In the genomic region with DNA sequence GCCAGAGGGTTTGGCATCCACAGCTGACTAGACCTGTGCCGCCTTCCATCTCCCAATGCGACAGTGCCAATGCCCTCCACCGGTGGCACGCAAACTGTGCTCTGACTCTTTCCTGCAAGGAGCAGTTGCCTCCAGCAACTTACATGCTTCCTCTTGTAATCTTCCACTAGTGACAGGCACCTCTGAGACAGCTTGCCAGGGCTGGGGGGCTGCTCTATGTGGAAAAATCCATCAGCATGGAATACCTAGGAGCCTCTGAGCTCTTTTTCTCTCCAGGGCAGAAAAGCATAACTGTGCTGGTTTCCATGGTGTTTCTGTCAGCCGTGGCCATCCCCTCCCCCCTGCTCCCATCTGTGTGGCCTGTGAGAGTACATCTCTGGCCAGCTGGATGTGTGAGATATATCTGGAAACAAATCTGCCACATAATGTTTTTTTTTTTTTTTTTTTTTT, we compare ENCODE assay signal across 15 cellular contexts.
A peak's percentile ranks its signal among the peaks of the same experiment; 100 is the strongest.
DNase-seq lines count a peak whose midpoint lies in the region; ATAC-seq and TF ChIP-seq lines count a peak whose summit lies in the region.
"Had no signal": no experiment of that assay in that cellular context is flagged by ENCODE, and none has a peak within 500 bp of the region (broad histone marks: within the 10 kb centered on the region; RNA-seq: fewer than 3 reads in every experiment).

No MANE protein-coding gene starts in this region.

- H3K27ac Mint-ChIP-seq in brain: peak overlapping the region in 4 of 5 experiments; percentile 36 to 92 (median 68)
- peak overlapping the region; percentile 87 for H3K27ac Mint-ChIP-seq in type B pancreatic cell
- H3K27ac Mint-ChIP-seq in activated naive CD4-positive, alpha-beta T cell treated with anti-CD3 and anti-CD28 coated beads, Interleukin-2, amount 50 U/mL, for 72 hours: no peak overlapping the region
- H3K27ac Mint-ChIP-seq: stimulated activated naive CD8-positive, alpha-beta T cell treated with anti-CD3 and anti-CD28 coated beads, Interleukin-15, Interleukin-2, amounts not matched to agents 100 ng/mL and 50 ng/mL, for 24 hours had no signal

- H3K36me3 Mint-ChIP-seq in brain: no peaks in the 10 kb centered on the region
- H3K36me3 Mint-ChIP-seq in type B pancreatic cell: peaks cover 5% of the 10 kb centered on the region
- no peaks in the 10 kb centered on the region for H3K36me3 Mint-ChIP-seq in activated naive CD4-positive, alpha-beta T cell treated with anti-CD3 and anti-CD28 coated beads, Interleukin-2, amount 50 U/mL, for 72 hours

- H3K4me3 ChIP-seq in hepatocyte: no peak overlapping the region
- H3K4me3 ChIP-seq: skin epidermis had no signal

- TF ChIP-seq CTCF in brain (conservative IDR thresholded peaks at IDR 0.05): no peak
- TF ChIP-seq CTCF in type B pancreatic cell (conservative IDR thresholded peaks at IDR 0.05): no peak
- TF ChIP-seq CTCF in hepatocyte (IDR thresholded peaks at IDR 0.05; ENCODE audit: poor library complexity): no peak

- no peaks in the 10 kb centered on the region for H3K27me3 Mint-ChIP-seq in brain
- H3K27me3 Mint-ChIP-seq in type B pancreatic cell: no peaks in the 10 kb centered on the region

- H3K9me3 Mint-ChIP-seq in brain: peaks cover 4 to 10% (median 5%) of the 10 kb centered on the region in 5 experiments
- H3K9me3 Mint-ChIP-seq in type B pancreatic cell: peaks cover 6% of the 10 kb centered on the region
- no peaks in the 10 kb centered on the region for H3K9me3 Mint-ChIP-seq in activated naive CD4-positive, alpha-beta T cell treated with anti-CD3 and anti-CD28 coated beads, Interleukin-2, amount 50 U/mL, for 72 hours
- H3K9me3 Mint-ChIP-seq: stimulated activated naive CD8-positive, alpha-beta T cell treated with anti-CD3 and anti-CD28 coated beads, Interleukin-15, Interleukin-2, amounts not matched to agents 100 ng/mL and 50 ng/mL, for 24 hours had no signal

- H3K36me3 ChIP-seq in hepatocyte (replicated peaks; ENCODE audit: insufficient read depth, low read depth): no peaks in the 10 kb centered on the region

- ATAC-seq in activated naive CD4-positive, alpha-beta T cell treated with anti-CD3 and anti-CD28 coated beads, Interleukin-2, amount 50 U/mL, for 72 hours: no peak
- no peak for ATAC-seq in HG03469 (IDR thresholded peaks at IDR 0.05; ENCODE audit: unreplicated experiment)
- ATAC-seq: left colon had no signal

- peaks cover 42% of the 10 kb centered on the region for H3K4me1 Mint-ChIP-seq in brain
- peaks cover 35% of the 10 kb centered on the region for H3K4me1 Mint-ChIP-seq in type B pancreatic cell (ENCODE audit: unreplicated experiment)

- H3K4me2 ChIP-seq in hepatocyte: no peak overlapping the region

- H3K27me3 ChIP-seq in hepatocyte: no peaks in the 10 kb centered on the region

- peaks cover 11% of the 10 kb centered on the region for H3K4me1 ChIP-seq in hepatocyte (ENCODE audit: insufficient read depth)

- DNase-seq in NOMO-1 treated with DMSO at 0.1 percent for 48 hours (lab: John Stamatoyannopoulos, UW; ENCODE audit: unreplicated experiment): peak; percentile 3
- DNase-seq in NOMO-1 (lab: John Stamatoyannopoulos, UW; ENCODE audit: unreplicated experiment in 2 of 2): no peak
- peak; percentile 44 for DNase-seq in left kidney (ENCODE audit: low read depth, low spot score)
- no peak for DNase-seq in type B pancreatic cell (ENCODE audit: extremely low spot score, unreplicated experiment)
- DNase-seq in hepatocyte (ENCODE audit: low spot score): no peak
- DNase-seq in activated naive CD4-positive, alpha-beta T cell treated with anti-CD3 and anti-CD28 coated beads, Interleukin-2, amount 50 U/mL, for 72 hours (ENCODE audit: low spot score in 2 of 2): no peak
- DNase-seq: 8988T; activated naive CD4-positive, alpha-beta T cell treated with anti-CD3 and anti-CD28 coated beads, Interleukin-2, amount 50 U/mL, for 16 hours; left colon; NCI-H1417; SHP77 treated with DMSO at 0.1 percent for 48 hours had no signal

- H2AFZ ChIP-seq in hepatocyte: no peak overlapping the region

- no peaks in the 10 kb centered on the region for H4K20me1 ChIP-seq in hepatocyte (ENCODE audit: insufficient read depth, poor library complexity, severe bottlenecking)

- peak overlapping the region in 3 of 5 experiments; percentile 40 to 71 (median 50) for H3K4me3 Mint-ChIP-seq in brain
- H3K4me3 Mint-ChIP-seq in type B pancreatic cell: peak overlapping the region; percentile 74
- H3K4me3 Mint-ChIP-seq: stimulated activated naive CD8-positive, alpha-beta T cell treated with anti-CD3 and anti-CD28 coated beads, Interleukin-15, Interleukin-2, amounts not matched to agents 100 ng/mL and 50 ng/mL, for 24 hours had no signal

- H3K79me2 ChIP-seq in hepatocyte: no peaks in the 10 kb centered on the region

- no peak overlapping the region for H3K27ac ChIP-seq in hepatocyte

- WGBS in hepatocyte (ENCODE audit: low lambda C conversion rate, missing lambda C conversion rate): 50% methylated on average over 5 of the region's 5 CpGs

- no peaks in the 10 kb centered on the region for H3K9me3 ChIP-seq in hepatocyte (ENCODE audit: low read depth)

- no peaks in the 10 kb centered on the region for H3K9me2 ChIP-seq in hepatocyte (replicated peaks; ENCODE audit: insufficient read depth)

Comparison
In these comparisons a context has a peak if more than half of its experiments do, and no peak if none do; other contexts are left out.
1. DNase-seq: peak in NOMO-1 treated with DMSO at 0.1 percent for 48 hours (single experiment) and left kidney (single experiment); none in NOMO-1 (0 of 2), type B pancreatic cell (single experiment), hepatocyte (single experiment) and activated naive CD4-positive, alpha-beta T cell treated with anti-CD3 and anti-CD28 coated beads, Interleukin-2, amount 50 U/mL, for 72 hours (0 of 2).
2. H3K27ac Mint-ChIP-seq: peak in brain (4 of 5) and type B pancreatic cell (single experiment); none in activated naive CD4-positive, alpha-beta T cell treated with anti-CD3 and anti-CD28 coated beads, Interleukin-2, amount 50 U/mL, for 72 hours (0 of 2).